8 cellular contexts compared by ENCODE assay signal in genomic region chr2:230865766-230866703, GRCh38. TPM values are rescaled to one million over a fixed set of nuclear protein-coding genes. Genes with fewer than 3 reads are reported as not detected.
A peak's percentile ranks its signal among the peaks of the same experiment; 100 is the strongest.
DNase-seq lines count a peak whose midpoint lies in the region; ATAC-seq, FAIRE-seq and TF ChIP-seq lines count a peak whose summit lies in the region.

No MANE protein-coding gene starts in this region.

- peak overlapping the region; percentile 79 for H3K4me3 Mint-ChIP-seq in activated CD8-positive, alpha-beta T cell treated with anti-CD3 and anti-CD28 coated beads, Interleukin-2, amount 10 ng/mL, durations not matched to agents 7 days and 5 days

- H3K36me3 ChIP-seq in ovary, result no peaks in the 10 kb centered on the region

- FAIRE-seq in A549 (lab: Jason Lieb, UNC), result no peak

- POLR2A ChIA-PET in A549 (lab: Yijun Ruan, JAX), result interaction anchor here (1.2 kb wide), 1 partner anchor 185 kb away, joined by 4 read pairs; no protein-coding TSS in a partner anchor
- POLR2A ChIA-PET in activated CD8-positive, alpha-beta T cell treated with anti-CD3 and anti-CD28 coated beads, Interleukin-2, amount 10 ng/mL, durations not matched to agents 7 days and 5 days (lab: Charles Lee), result interaction anchor here (0.7 to 1.6 kb wide), 3 partner anchors 10 to 13 kb away, joined by 3 to 6 read pairs (median 4); no protein-coding TSS in a partner anchor

- TF ChIP-seq CTCF in A549 (IDR thresholded peaks at IDR 0.05) (no peak), fibroblast of villous mesenchyme (IDR thresholded peaks at IDR 0.05; ENCODE audit: insufficient read depth, low read depth, low read length) (peak; percentile 19), ovary (IDR thresholded peaks at IDR 0.05) (no peak)

- peaks cover 16% of the 10 kb centered on the region for H3K27me3 Mint-ChIP-seq in activated CD8-positive, alpha-beta T cell treated with anti-CD3 and anti-CD28 coated beads, Interleukin-2, amount 10 ng/mL, durations not matched to agents 7 days and 5 days (ENCODE audit: low read depth)

- peak overlapping the region; percentile 78 for H3K27ac Mint-ChIP-seq in activated CD8-positive, alpha-beta T cell treated with anti-CD3 and anti-CD28 coated beads, Interleukin-2, amount 10 ng/mL, durations not matched to agents 7 days and 5 days

- TF ChIP-seq POLR2A in A549 (IDR thresholded peaks at IDR 0.05; ENCODE audit: low read length) (no peak), GM18505 (IDR thresholded peaks at IDR 0.05; ENCODE audit: borderline replicate concordance, extremely low read depth, insufficient read depth, insufficient read length) (peak; percentile 25), ovary (IDR thresholded peaks at IDR 0.05) (no peak)

- no peak for DNase-seq in A549 (ENCODE audit: low read depth in 1 of 2, low spot score in 1 of 2)
- peak; percentile 60 for DNase-seq in activated CD8-positive, alpha-beta T cell treated with anti-CD3 and anti-CD28 coated beads, Interleukin-2, amount 10 ng/mL, durations not matched to agents 7 days and 5 days
- peak; percentile 14 for DNase-seq in fibroblast of villous mesenchyme (ENCODE audit: low read depth)
- peak in 2 of 5 donors; percentile 53 to 62 for DNase-seq in ovary
- no peak for DNase-seq in NCI-H226
- DNase-seq in effector CD4-positive, alpha-beta T cell, result no peak

- no peak for TF ChIP-seq EP300 in A549 (IDR thresholded peaks at IDR 0.05)
- TF ChIP-seq EP300 in ovary (IDR thresholded peaks at IDR 0.05), result no peak

- no peaks in the 10 kb centered on the region for H3K27me3 ChIP-seq in ovary

- H3K9me3 Mint-ChIP-seq in activated CD8-positive, alpha-beta T cell treated with anti-CD3 and anti-CD28 coated beads, Interleukin-2, amount 10 ng/mL, durations not matched to agents 7 days and 5 days (ENCODE audit: insufficient read depth), result no peaks in the 10 kb centered on the region

- CTCF ChIA-PET in A549 (lab: Yijun Ruan, JAX), result interaction anchor here (0.7 to 1.3 kb wide), 5 partner anchors 13 to 122 kb away, joined by 3 to 6 read pairs (median 3); no protein-coding TSS in a partner anchor
- CTCF ChIA-PET in activated CD8-positive, alpha-beta T cell treated with anti-CD3 and anti-CD28 coated beads, Interleukin-2, amount 10 ng/mL, durations not matched to agents 7 days and 5 days (lab: Charles Lee), result interaction anchor here (1.0 to 2.9 kb wide), 13 partner anchors 11 to 122 kb away, joined by 3 to 18 read pairs (median 4); no protein-coding TSS in a partner anchor

- no peak for TF ChIP-seq RAD21 in A549 (conservative IDR thresholded peaks at IDR 0.05 in 1 of 2, IDR thresholded peaks at IDR 0.05 in 1 of 2)

- H3K27ac ChIP-seq in A549, result peak overlapping the region in 1 of 2 experiments; percentile 91; a peak in 3 of 6 replicates
- H3K27ac ChIP-seq in ovary, result peak overlapping the region in 1 of 2 donors; percentile 28

- intact Hi-C loops in ovary (cut with DNase I), result no loop called here

- WGBS in A549 (ENCODE audit: missing lambda C conversion rate), result 74% methylated on average over 31 of the region's 35 CpGs
- WGBS in ovary, 3 donors, result 9 to 11% (median 10%) methylated on average over 35 of the region's 35 CpGs

- peak overlapping the region; percentile 91 for H3K4me2 ChIP-seq in A549

- no peaks in the 10 kb centered on the region for H3K9me3 ChIP-seq in A549
- H3K9me3 ChIP-seq in ovary, result no peaks in the 10 kb centered on the region

- peaks cover 57% of the 10 kb centered on the region for H3K4me1 Mint-ChIP-seq in activated CD8-positive, alpha-beta T cell treated with anti-CD3 and anti-CD28 coated beads, Interleukin-2, amount 10 ng/mL, durations not matched to agents 7 days and 5 days (ENCODE audit: low read depth)

- H3K4me1 ChIP-seq in A549, result peaks cover 21% of the 10 kb centered on the region
- H3K4me1 ChIP-seq in ovary (ENCODE audit: insufficient read depth), result peaks cover 7% of the 10 kb centered on the region

- H3K4me3 ChIP-seq in A549, result peak overlapping the region; percentile 80
- H3K4me3 ChIP-seq in fibroblast of villous mesenchyme (ENCODE audit: low read depth, low read length), result peak overlapping the region; percentile 69
- peak overlapping the region; percentile 67 for H3K4me3 ChIP-seq in ovary

- peaks cover 5% of the 10 kb centered on the region for H3K36me3 Mint-ChIP-seq in activated CD8-positive, alpha-beta T cell treated with anti-CD3 and anti-CD28 coated beads, Interleukin-2, amount 10 ng/mL, durations not matched to agents 7 days and 5 days (ENCODE audit: low read depth)

- ATAC-seq in A549 (no peak), GM18505 (IDR thresholded peaks at IDR 0.05; ENCODE audit: unreplicated experiment) (no peak), HG02610 (IDR thresholded peaks at IDR 0.05; ENCODE audit: unreplicated experiment) (no peak)
- peak; percentile 10 for ATAC-seq in activated CD8-positive, alpha-beta T cell treated with anti-CD3 and anti-CD28 coated beads, Interleukin-2, amount 10 ng/mL, durations not matched to agents 7 days and 5 days

TF ChIP-seq in A549, 52 proteins besides CTCF, POLR2A, EP300 and RAD21:
- TF ChIP-seq EHMT2 (IDR thresholded peaks at IDR 0.05; ENCODE audit: low read depth) (no peak), PHF8 (IDR thresholded peaks at IDR 0.05; ENCODE audit: borderline replicate concordance, low read depth) (no peak), BHLHE40 (IDR thresholded peaks at IDR 0.05; ENCODE audit: low read depth, low read length) (no peak), ZFP36 (IDR thresholded peaks at IDR 0.05; ENCODE audit: borderline replicate concordance, partially characterized antibody) (no peak), JUN (IDR thresholded peaks at IDR 0.05) (no peak), FOSL2 (IDR thresholded peaks at IDR 0.05) (no peak), FOSL2 (CRISPR knock-in tag; IDR thresholded peaks at IDR 0.05) (no peak), MYC (IDR thresholded peaks at IDR 0.05; ENCODE audit: borderline replicate concordance, low read length) (no peak), HOXB13 (CRISPR knock-in tag; IDR thresholded peaks at IDR 0.05; ENCODE audit: low read depth) (no peak)

RNA-seq across cellular contexts. Expression of gene ITM2C, which starts 1.3 kb away (rescaled TPM):
- polyA plus RNA-seq in A549 (2011; rRNA removed) (88.1 and 123 TPM in 2 replicates), A549 (2017; fragmentation: RNase III; extraction: RNeasy Plus Mini Kit Qiagen cat#74134 plus additional on column Dnase treatment) (63.3 to 105 TPM (median 84.0 TPM) in 3 replicates), ovary (10 to 100 TPM; 67.4 to 96.2 TPM)
- 86.8 and 109 TPM in 2 replicates for polyA plus RNA-seq in A549 (2012; cell fraction: cytosol; rRNA removed)
- 138 and 145 TPM in 2 replicates for polyA plus RNA-seq in A549 (2012; cell fraction: nucleus; rRNA removed)
- polyA minus RNA-seq in A549 (2011; rRNA and poly(A)+ RNA removed), result 120 and 150 TPM in 2 replicates
- total RNA-seq in activated CD8-positive, alpha-beta T cell treated with anti-CD3 and anti-CD28 coated beads, Interleukin-2, amount 10 ng/mL, durations not matched to agents 7 days and 5 days, result 10 to 100 TPM; 77.2 to 79.5 TPM
- total RNA-seq in fibroblast of villous mesenchyme (37.1 and 58.6 TPM in 2 replicates), ovary (10 to 100 TPM; 52.3 to 85.4 (median 67.8) TPM)

RNA-seq across cellular contexts. Expression of gene GPR55, which starts 59.0 kb away (rescaled TPM):
- polyA plus RNA-seq in A549 (2011; rRNA removed) (not detected in 2 replicates), A549 (2017; fragmentation: RNase III; extraction: RNeasy Plus Mini Kit Qiagen cat#74134 plus additional on column Dnase treatment) (not detected in 3 replicates), ovary (under 1 TPM; 0.05 to 0.13 TPM)
- polyA plus RNA-seq in A549 (2012; cell fraction: cytosol; rRNA removed), result not detected in 2 replicates
- not detected in 2 replicates for polyA plus RNA-seq in A549 (2012; cell fraction: nucleus; rRNA removed)
- polyA minus RNA-seq in A549 (2011; rRNA and poly(A)+ RNA removed), result not detected in 2 replicates
- total RNA-seq in activated CD8-positive, alpha-beta T cell treated with anti-CD3 and anti-CD28 coated beads, Interleukin-2, amount 10 ng/mL, durations not matched to agents 7 days and 5 days, result 10 to 100 TPM; 12.3 to 12.5 TPM
- total RNA-seq in fibroblast of villous mesenchyme (not detected in 2 replicates), ovary (under 1 TPM in 2 of 7 donors, not detected in 5; 0.15 to 0.20 TPM)

Comparison
In these comparisons a context has a peak if more than half of its experiments do, and no peak if none do; other contexts are left out.
1. DNase-seq: peak in activated CD8-positive, alpha-beta T cell treated with anti-CD3 and anti-CD28 coated beads, Interleukin-2, amount 10 ng/mL, durations not matched to agents 7 days and 5 days (single experiment) and fibroblast of villous mesenchyme (single experiment); none in A549 (0 of 2), NCI-H226 (single experiment) and effector CD4-positive, alpha-beta T cell (single experiment).
2. RNA of gene GPR55, which starts 59.0 kb away (total RNA-seq): 12.3 to 12.5 TPM in activated CD8-positive, alpha-beta T cell treated with anti-CD3 and anti-CD28 coated beads, Interleukin-2, amount 10 ng/mL, durations not matched to agents 7 days and 5 days; not detected in fibroblast of villous mesenchyme and 0.15 to 0.20 TPM in ovary; every median in the first group is over 10 times any median in the second.
3. Peak in every context shown above with its lines, with median percentiles within 50 percentile points of each other: H3K4me3 ChIP-seq.